Comparison of ENCODE assay signal across 31 cellular contexts in the genomic region with DNA sequence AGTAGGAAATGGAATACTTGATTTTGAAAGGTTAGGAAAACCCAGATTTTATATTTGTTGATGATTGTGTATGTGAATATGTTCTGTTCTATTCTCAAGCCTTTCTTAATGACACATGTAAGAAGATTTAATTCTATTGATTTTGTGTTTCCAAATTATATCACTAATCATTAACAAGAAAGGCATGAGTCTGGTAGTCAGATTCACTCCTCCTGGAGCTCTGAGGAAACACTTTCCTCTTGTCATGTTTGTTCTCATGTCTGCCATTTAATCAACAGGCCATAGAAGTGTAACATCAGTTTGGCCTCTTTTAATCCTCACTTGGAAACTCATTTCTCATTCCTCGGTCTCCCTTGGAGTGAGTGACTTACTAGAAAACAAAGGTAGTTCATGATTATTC. TPM values are rescaled to one million over a fixed set of nuclear protein-coding genes. Genes with fewer than 3 reads are reported as not detected.
"Had no signal": no experiment of that assay in that cellular context is flagged by ENCODE, and none has a peak within 500 bp of the region (broad histone marks: within the 10 kb centered on the region; RNA-seq: fewer than 3 reads in every experiment).

No MANE protein-coding gene starts in this region.

- H3K27me3 ChIP-seq: adrenal gland, body of pancreas, cardiac muscle cell, esophagus muscularis mucosa, foreskin keratinocyte, gastrocnemius medialis had no signal

- H3K36me3 ChIP-seq: adrenal gland, cardiac muscle cell, esophagus muscularis mucosa, gastrocnemius medialis had no signal

- H3K9me3 ChIP-seq: adrenal gland, body of pancreas, esophagus muscularis mucosa, gastrocnemius medialis had no signal

- H3K27ac ChIP-seq: cardiac muscle cell, coronary artery, dorsolateral prefrontal cortex, foreskin keratinocyte, gastrocnemius medialis had no signal

- DNase-seq: activated CD4-positive, alpha-beta memory T cell treated with anti-CD3 and anti-CD28 coated beads for 36 hours; activated CD4-positive, alpha-beta T cell treated with anti-CD3 and anti-CD28 coated beads for 36 hours; activated CD4-positive, alpha-beta T cell treated with anti-CD3 and anti-CD28 coated beads, Interleukin-2, amount 10 ng/mL, durations not matched to agents 24 days and 14 days; activated CD4-positive, CD25-positive, alpha-beta regulatory T cell; activated CD4-positive, CD25-positive, alpha-beta regulatory T cell treated with anti-CD3 and anti-CD28 coated beads, Interleukin-2, amount 50 U/mL, for 72 hours; activated CD8-positive, alpha-beta memory T cell treated with anti-CD3 and anti-CD28 coated beads, Interleukin-2, amount 10 ng/mL, durations not matched to agents 7 days and 5 days; activated CD8-positive, alpha-beta memory T cell treated with anti-CD3 and anti-CD28 coated beads, Interleukin-2, amount 50 U/mL, for 4 hours; activated CD8-positive, alpha-beta T cell treated with anti-CD3 and anti-CD28 coated beads, Interleukin-2, amount 10 ng/mL, durations not matched to agents 7 days and 5 days; activated effector memory CD4-positive, alpha-beta T cell treated with anti-CD3 and anti-CD28 coated beads, Interleukin-2, amount 50 U/mL, for 16 hours; activated naive CD4-positive, alpha-beta T cell treated with anti-CD3 and anti-CD28 coated beads for 36 hours; activated naive CD8-positive, alpha-beta T cell treated with anti-CD3 and anti-CD28 coated beads for 36 hours; activated naive CD8-positive, alpha-beta T cell treated with anti-CD3 and anti-CD28 coated beads, Interleukin-2, amount 50 U/mL, for 24 hours; activated T-cell treated with anti-CD3 and anti-CD28 coated beads, Interleukin-2, amount 50 U/mL, for 1 hour; activated T-cell treated with anti-CD3 and anti-CD28 coated beads, Interleukin-2, amount 50 U/mL, for 48 hours; adrenal gland; amygdala; aorta; body of pancreas; dorsolateral prefrontal cortex; effector memory CD8-positive, alpha-beta T cell; erythroblast; foreskin keratinocyte; gastrocnemius medialis; glutamatergic neuron; T-helper 2 cell had no signal

- H3K4me1 ChIP-seq: body of pancreas, foreskin keratinocyte, gastrocnemius medialis had no signal

- ATAC-seq: activated CD4-positive, alpha-beta T cell treated with anti-CD3 and anti-CD28 coated beads for 36 hours; activated CD8-positive, alpha-beta memory T cell treated with anti-CD3 and anti-CD28 coated beads, Interleukin-2, amount 10 ng/mL, durations not matched to agents 7 days and 5 days; activated CD8-positive, alpha-beta T cell treated with anti-CD3 and anti-CD28 coated beads, Interleukin-2, amount 10 ng/mL, durations not matched to agents 7 days and 5 days; activated naive CD8-positive, alpha-beta T cell treated with anti-CD3 and anti-CD28 coated beads, Interleukin-2, amount 50 U/mL, for 24 hours; body of pancreas; effector memory CD8-positive, alpha-beta T cell; foreskin keratinocyte; gastrocnemius medialis had no signal

- H3K4me3 ChIP-seq: adrenal gland, body of pancreas, cardiac muscle cell, coronary artery, dorsolateral prefrontal cortex, esophagus muscularis mucosa, gastrocnemius medialis had no signal

RNA-seq across cellular contexts. Expression of a gene that starts 52.2 kb away (rescaled TPM):
- total RNA-seq: activated CD4-positive, alpha-beta memory T cell treated with anti-CD3 and anti-CD28 coated beads for 36 hours; activated CD4-positive, alpha-beta T cell treated with anti-CD3 and anti-CD28 coated beads for 36 hours; activated CD4-positive, alpha-beta T cell treated with anti-CD3 and anti-CD28 coated beads, Interleukin-2, amount 10 ng/mL, durations not matched to agents 24 days and 14 days; activated CD8-positive, alpha-beta memory T cell treated with anti-CD3 and anti-CD28 coated beads for 36 hours; activated CD8-positive, alpha-beta T cell treated with anti-CD3 and anti-CD28 coated beads, Interleukin-2, amount 10 ng/mL, durations not matched to agents 7 days and 5 days; activated naive CD4-positive, alpha-beta T cell treated with anti-CD3 and anti-CD28 coated beads for 36 hours; activated naive CD8-positive, alpha-beta T cell treated with anti-CD3 and anti-CD28 coated beads for 36 hours; activated T-helper 1 cell treated with anti-CD3 and anti-CD28 coated beads, Interleukin-12 subunit alpha, Interleukin-12 subunit beta, Interleukin-2, Interleukin-4 antibody, amounts not matched to agents 30 ng/mL and 10 ng/mL and 1 ng/mL, durations not matched to agents 14 hours and 24 hours and 36 hours; gastrocnemius medialis; T-helper 1 cell treated with Interleukin-12 subunit alpha and Interleukin-12 subunit beta and Interleukin-4 antibody, amounts not matched to agents 30 ng/mL and 1 ng/mL, for 36 hours had no signal
- polyA plus RNA-seq: foreskin keratinocyte had no signal
